In the genomic region with DNA sequence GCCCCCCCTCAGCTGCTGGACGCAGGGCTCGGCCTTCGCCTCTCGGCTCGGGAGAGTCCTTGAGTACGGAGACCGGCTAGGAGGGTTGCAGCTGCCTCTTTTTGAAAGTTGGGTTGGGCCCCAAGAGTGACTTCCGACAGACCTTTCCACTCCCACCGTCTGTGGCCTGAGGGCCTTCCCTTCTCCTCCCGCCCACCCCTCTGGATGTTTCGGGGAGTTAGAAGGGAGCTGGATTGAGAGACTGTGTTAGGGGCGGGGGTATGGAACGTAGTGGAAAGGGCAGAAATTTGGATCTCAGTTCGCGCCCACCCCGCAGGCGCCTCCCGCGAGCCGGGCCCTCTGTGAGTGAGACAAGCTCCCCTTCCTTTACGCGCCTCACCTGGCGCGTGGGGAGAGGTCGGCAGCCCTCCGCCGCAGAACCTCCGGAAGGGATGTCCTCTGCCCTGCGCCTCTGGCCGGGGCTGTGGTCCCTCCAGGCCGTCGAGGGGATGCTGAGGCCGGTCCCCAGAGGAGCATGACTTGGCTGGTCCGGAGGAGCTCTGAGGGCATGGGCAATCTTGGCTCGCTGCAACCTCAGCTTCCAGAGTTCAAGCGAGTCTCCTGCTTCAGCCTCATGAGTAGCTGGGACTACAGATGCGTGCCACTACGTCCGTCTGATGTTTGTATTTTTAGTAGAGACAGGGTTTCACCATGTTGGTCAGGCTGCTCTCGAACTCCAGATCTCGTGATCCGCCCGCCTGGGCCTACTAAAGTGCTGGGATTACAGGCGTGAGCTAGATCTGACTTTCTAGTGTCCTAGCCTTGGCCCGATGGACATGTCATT, we compare ENCODE assay signal across 8 cellular contexts. TPM values are rescaled to one million over a fixed set of nuclear protein-coding genes. Genes with fewer than 3 reads are reported as not detected.
DNase-seq lines count a peak whose midpoint lies in the region; ATAC-seq and TF ChIP-seq lines count a peak whose summit lies in the region.

No MANE protein-coding gene starts in this region.

- peaks cover 85% of the 10 kb centered on the region for H3K4me1 Mint-ChIP-seq in dendritic cell treated with granulocyte-macrophage colony-stimulating factor and Interleukin-4, amounts not matched to agents 40 ng/mL and 50 ng/mL, for 4 days (ENCODE audit: low read depth)

- TF ChIP-seq CTCF in AG09309 (IDR thresholded peaks at IDR 0.05; ENCODE audit: control insufficient read depth, insufficient read depth, low read depth, low read length, missing control alignments) = no peak

- ATAC-seq in GM19043 (IDR thresholded peaks at IDR 0.05; ENCODE audit: low read depth, unreplicated experiment) (peak; percentile 23), HG03520 (IDR thresholded peaks at IDR 0.05; ENCODE audit: unreplicated experiment) (peak; percentile 11)
- peak; percentile 5 to 11 for ATAC-seq in activated CD4-positive, CD25-positive, alpha-beta regulatory T cell treated with anti-CD3 and anti-CD28 coated beads, Interleukin-2, amount 50 U/mL, for 24 hours

- no peak for DNase-seq in AG09309 (ENCODE audit: low read depth)
- DNase-seq in medulla oblongata (ENCODE audit: extremely low spot score) = peak; percentile 46
- DNase-seq in stimulated activated CD8-positive, alpha-beta memory T cell treated with anti-CD3 and anti-CD28 coated beads, Interleukin-7, amount 100 ng/mL, for 48 hours (ENCODE audit: extremely low read depth in 1 of 2, low read depth in 1 of 2) = peak; percentile 19 to 24
- no peak for DNase-seq in cerebellum (ENCODE audit: low spot score)

- H3K9me3 Mint-ChIP-seq in dendritic cell treated with granulocyte-macrophage colony-stimulating factor and Interleukin-4, amounts not matched to agents 40 ng/mL and 50 ng/mL, for 4 days = no peaks in the 10 kb centered on the region

- H3K4me3 ChIP-seq in AG09309 (ENCODE audit: control insufficient read depth, low read depth, low read length) = peak overlapping the region; percentile 69

- H3K36me3 Mint-ChIP-seq in dendritic cell treated with granulocyte-macrophage colony-stimulating factor and Interleukin-4, amounts not matched to agents 40 ng/mL and 50 ng/mL, for 4 days (ENCODE audit: low read depth) = peaks cover 51% of the 10 kb centered on the region

- peaks cover 8% of the 10 kb centered on the region for H3K27me3 Mint-ChIP-seq in dendritic cell treated with granulocyte-macrophage colony-stimulating factor and Interleukin-4, amounts not matched to agents 40 ng/mL and 50 ng/mL, for 4 days

- peak overlapping the region; percentile 93 for H3K27ac Mint-ChIP-seq in dendritic cell treated with granulocyte-macrophage colony-stimulating factor and Interleukin-4, amounts not matched to agents 40 ng/mL and 50 ng/mL, for 4 days

- H3K4me3 Mint-ChIP-seq in dendritic cell treated with granulocyte-macrophage colony-stimulating factor and Interleukin-4, amounts not matched to agents 40 ng/mL and 50 ng/mL, for 4 days = peak overlapping the region; percentile 91

- intact Hi-C loops in dendritic cell treated with granulocyte-macrophage colony-stimulating factor and Interleukin-4, amounts not matched to agents 40 ng/mL and 50 ng/mL, for 4 days (cut with micrococcal nuclease) = loop anchor here (1.0 to 5.0 kb wide), 2 partner anchors 33 to 111 kb away; a partner anchor contains a TSS

RNA-seq across cellular contexts. Expression of a gene that starts 15.9 kb away (rescaled TPM):
- 6.6 TPM for total RNA-seq in cerebellum

Comparison
In these comparisons a context has a peak if more than half of its experiments do, and no peak if none do; other contexts are left out.
1. DNase-seq: peak in medulla oblongata (single experiment) and stimulated activated CD8-positive, alpha-beta memory T cell treated with anti-CD3 and anti-CD28 coated beads, Interleukin-7, amount 100 ng/mL, for 48 hours (2 of 2); none in AG09309 (single experiment) and cerebellum (single experiment).
2. Peak in every context shown above with its lines, with median percentiles within 50 percentile points of each other: ATAC-seq.